Comparison of ENCODE assay signal across 8 cellular contexts in the genomic region with DNA sequence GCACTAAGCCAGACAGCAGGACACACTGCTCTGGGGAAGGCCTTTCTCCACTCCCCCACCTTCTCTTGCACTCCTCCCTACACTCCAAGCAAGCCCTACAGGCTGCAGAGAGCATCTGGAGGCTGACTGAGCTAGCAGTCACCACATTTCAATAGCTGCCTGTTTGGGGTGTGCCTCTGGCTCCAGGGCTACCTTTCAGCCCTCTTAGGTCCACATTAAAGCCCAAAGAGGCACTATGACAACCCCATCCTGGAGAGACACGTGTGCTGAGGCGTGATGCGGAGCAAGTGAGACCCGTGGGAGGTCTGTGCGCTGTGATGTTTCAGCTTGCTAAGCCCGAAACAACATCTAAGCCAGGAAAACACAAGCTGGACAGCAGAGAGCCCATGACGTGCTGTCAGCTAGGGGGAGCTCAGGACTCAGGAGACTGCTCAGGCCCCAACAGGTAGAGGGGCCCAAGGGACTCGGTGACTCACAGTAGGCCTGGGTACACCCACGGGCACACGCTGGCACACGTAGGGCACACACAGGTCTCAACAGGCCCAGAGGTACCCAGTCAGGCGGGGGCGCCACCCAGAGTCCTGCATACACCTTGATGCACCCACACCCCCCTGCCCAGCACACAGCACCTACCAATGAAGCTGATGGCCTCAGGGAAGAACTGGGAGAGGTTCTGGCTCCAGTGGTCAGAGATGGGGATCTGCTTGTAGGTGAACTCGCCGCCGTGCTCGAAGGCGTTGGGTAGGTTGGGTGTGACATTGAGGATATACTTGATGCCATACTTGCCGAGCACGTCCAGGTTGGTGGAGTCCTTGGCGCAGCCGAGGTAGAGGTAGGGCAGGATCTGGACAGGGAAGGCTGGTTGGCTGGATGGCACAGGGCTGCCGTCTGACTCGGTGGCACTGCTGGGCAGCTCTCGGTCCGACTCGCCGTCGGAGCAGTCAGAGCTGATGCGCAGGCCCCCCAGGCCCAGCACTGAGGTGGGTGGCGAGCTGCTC. TPM values are rescaled to one million over a fixed set of nuclear protein-coding genes. Genes with fewer than 3 reads are reported as not detected.
DNase-seq lines count a peak whose midpoint lies in the region; ATAC-seq and TF ChIP-seq lines count a peak whose summit lies in the region.

No MANE protein-coding gene starts in this region.

- no peak overlapping the region for H3K4me3 ChIP-seq in HEK293 (ENCODE audit: low read depth, low read length)
- H3K4me3 ChIP-seq in tibial artery, result peak overlapping the region; percentile 72 to 81

- TF ChIP-seq CTCF in HEK293 (tag by site-specific recombination; IDR thresholded peaks at IDR 0.05), result no peak
- no peak for TF ChIP-seq CTCF in nephron progenitor cell (IDR thresholded peaks at IDR 0.05)
- TF ChIP-seq CTCF in tibial artery (IDR thresholded peaks at IDR 0.05), result peak in 1 of 2 experiments; percentile 27

- H3K9me3 Mint-ChIP-seq in activated CD4-positive, alpha-beta T cell treated with anti-CD3 and anti-CD28 coated beads for 36 hours (ENCODE audit: low read depth), result no peaks in the 10 kb centered on the region
- no peaks in the 10 kb centered on the region for H3K9me3 Mint-ChIP-seq in effector memory CD8-positive, alpha-beta T cell
- H3K9me3 Mint-ChIP-seq in nephron progenitor cell, result no peaks in the 10 kb centered on the region

- ATAC-seq in activated CD4-positive, alpha-beta T cell treated with anti-CD3 and anti-CD28 coated beads for 36 hours, result peak; percentile 20
- ATAC-seq in effector memory CD8-positive, alpha-beta T cell (replicated peaks), result no peak
- no peak for ATAC-seq in GM21717 (IDR thresholded peaks at IDR 0.05; ENCODE audit: unreplicated experiment)

- no peak overlapping the region for H3K27ac ChIP-seq in HEK293 (ENCODE audit: extremely low read depth, low read depth, low read length)
- H3K27ac ChIP-seq in tibial artery, result peak overlapping the region; percentile 81 to 95

- peak overlapping the region; percentile 95 for H3K27ac Mint-ChIP-seq in activated CD4-positive, alpha-beta T cell treated with anti-CD3 and anti-CD28 coated beads for 36 hours
- peak overlapping the region; percentile 94 to 96 for H3K27ac Mint-ChIP-seq in effector memory CD8-positive, alpha-beta T cell
- H3K27ac Mint-ChIP-seq in nephron progenitor cell, result peak overlapping the region; percentile 97

- peaks cover 0 to 58% of the 10 kb centered on the region in 2 experiments; a peak in 1 of 3 replicates for H3K36me3 ChIP-seq in HEK293 (ENCODE audit: control insufficient read depth in 2 of 2, insufficient read depth in 1 of 2, low read length in 2 of 2)
- H3K36me3 ChIP-seq in tibial artery, result peaks cover 36 to 54% (median 38%) of the 10 kb centered on the region in 3 donors

- H3K9me3 ChIP-seq in HEK293 (ENCODE audit: control insufficient read depth, insufficient read depth, low read depth, low read length) (no peaks in the 10 kb centered on the region), tibial artery (no peaks in the 10 kb centered on the region)

- peaks cover 55% of the 10 kb centered on the region for H3K4me1 Mint-ChIP-seq in activated CD4-positive, alpha-beta T cell treated with anti-CD3 and anti-CD28 coated beads for 36 hours
- H3K4me1 Mint-ChIP-seq in effector memory CD8-positive, alpha-beta T cell (ENCODE audit: low read depth in 2 of 2), result peaks cover 48 to 62% of the 10 kb centered on the region in 2 donors
- peaks cover 41% of the 10 kb centered on the region for H3K4me1 Mint-ChIP-seq in nephron progenitor cell

- peak overlapping the region; percentile 86 for H3K4me3 Mint-ChIP-seq in activated CD4-positive, alpha-beta T cell treated with anti-CD3 and anti-CD28 coated beads for 36 hours
- peak overlapping the region; percentile 91 to 96 for H3K4me3 Mint-ChIP-seq in effector memory CD8-positive, alpha-beta T cell
- peak overlapping the region; percentile 76 for H3K4me3 Mint-ChIP-seq in nephron progenitor cell

- POLR2A ChIA-PET in HEK293 (lab: Yijun Ruan, JAX), result interaction anchor here (1.5 kb wide), 1 partner anchor 41 kb away, joined by 8 read pairs; no protein-coding TSS in a partner anchor
- POLR2A ChIA-PET in activated CD4-positive, alpha-beta T cell treated with anti-CD3 and anti-CD28 coated beads for 36 hours (lab: Charles Lee), result interaction anchor here (0.6 to 1.1 kb wide), 7 partner anchors 14 to 285 kb away, joined by 3 to 6 read pairs (median 3); partner anchors contain the start of gene WDR82

- peak; percentile 73 for DNase-seq in activated CD4-positive, alpha-beta T cell treated with anti-CD3 and anti-CD28 coated beads for 36 hours
- peak in 1 of 3 experiments; percentile 17 for DNase-seq in effector memory CD8-positive, alpha-beta T cell
- DNase-seq in nephron progenitor cell, result no peak
- DNase-seq in tibial artery, result peak; percentile 45 to 78
- no peak for DNase-seq in middle frontal gyrus (ENCODE audit: extremely low spot score, low spot score)
- DNase-seq in NCI-H1930 (lab: John Stamatoyannopoulos, UW), result no peak

- intact Hi-C loops in activated CD4-positive, alpha-beta T cell treated with anti-CD3 and anti-CD28 coated beads for 36 hours (cut with DNase I, micrococcal nuclease), result loop anchor here (1.0 to 5.0 kb wide), 3 partner anchors 69 to 91 kb away; no protein-coding TSS in a partner anchor
- intact Hi-C loops in tibial artery (cut with DNase I; ENCODE audit: low total_unique reads), result loop anchor here (2.0 to 5.0 kb wide), 2 partner anchors 35 to 51 kb away; no protein-coding TSS in a partner anchor

- no peaks in the 10 kb centered on the region for H3K27me3 ChIP-seq in tibial artery

- H3K4me1 ChIP-seq in HEK293 (ENCODE audit: control insufficient read depth, insufficient read depth, low read length), result peaks cover 4% of the 10 kb centered on the region; the same call in 1 of the 2 replicates
- peaks cover 5 to 72% (median 60%) of the 10 kb centered on the region in 4 donors for H3K4me1 ChIP-seq in tibial artery

- H3K27me3 Mint-ChIP-seq in activated CD4-positive, alpha-beta T cell treated with anti-CD3 and anti-CD28 coated beads for 36 hours, result no peaks in the 10 kb centered on the region
- no peaks in the 10 kb centered on the region for H3K27me3 Mint-ChIP-seq in effector memory CD8-positive, alpha-beta T cell
- no peaks in the 10 kb centered on the region for H3K27me3 Mint-ChIP-seq in nephron progenitor cell (ENCODE audit: low read depth, poor library complexity)

- CTCF ChIA-PET in HEK293 (lab: Yijun Ruan, JAX), result interaction anchor here (0.6 to 4.1 kb wide), 12 partner anchors 8 to 387 kb away, joined by 3 to 24 read pairs (median 4); partner anchors contain the start of gene PARP3
- CTCF ChIA-PET in activated CD4-positive, alpha-beta T cell treated with anti-CD3 and anti-CD28 coated beads for 36 hours (lab: Charles Lee), result interaction anchor here (0.5 to 3.6 kb wide), 19 partner anchors 9 to 510 kb away, joined by 3 to 30 read pairs (median 4); partner anchors contain the start of genes ABHD14B, ACY1, POC1A and RPL29

- peaks cover 34% of the 10 kb centered on the region for H3K36me3 Mint-ChIP-seq in activated CD4-positive, alpha-beta T cell treated with anti-CD3 and anti-CD28 coated beads for 36 hours (ENCODE audit: low read depth)
- H3K36me3 Mint-ChIP-seq in effector memory CD8-positive, alpha-beta T cell (ENCODE audit: insufficient read depth), result peaks cover 73% of the 10 kb centered on the region
- H3K36me3 Mint-ChIP-seq in nephron progenitor cell (ENCODE audit: low read depth), result peaks cover 24% of the 10 kb centered on the region

TF ChIP-seq in HEK293, 187 proteins besides CTCF, POLR2A, EP300 and RAD21 (continues in another document):
- TF ChIP-seq ZNF600 (tag by site-specific recombination; IDR thresholded peaks at IDR 0.05) (peak; percentile 36; the same call in 1 of the 2 replicates), ZNF658 (tag by site-specific recombination; IDR thresholded peaks at IDR 0.05) (no peak), REST (tag by site-specific recombination; IDR thresholded peaks at IDR 0.05) (peak; percentile 76)
- TF ChIP-seq, protein P1, sequence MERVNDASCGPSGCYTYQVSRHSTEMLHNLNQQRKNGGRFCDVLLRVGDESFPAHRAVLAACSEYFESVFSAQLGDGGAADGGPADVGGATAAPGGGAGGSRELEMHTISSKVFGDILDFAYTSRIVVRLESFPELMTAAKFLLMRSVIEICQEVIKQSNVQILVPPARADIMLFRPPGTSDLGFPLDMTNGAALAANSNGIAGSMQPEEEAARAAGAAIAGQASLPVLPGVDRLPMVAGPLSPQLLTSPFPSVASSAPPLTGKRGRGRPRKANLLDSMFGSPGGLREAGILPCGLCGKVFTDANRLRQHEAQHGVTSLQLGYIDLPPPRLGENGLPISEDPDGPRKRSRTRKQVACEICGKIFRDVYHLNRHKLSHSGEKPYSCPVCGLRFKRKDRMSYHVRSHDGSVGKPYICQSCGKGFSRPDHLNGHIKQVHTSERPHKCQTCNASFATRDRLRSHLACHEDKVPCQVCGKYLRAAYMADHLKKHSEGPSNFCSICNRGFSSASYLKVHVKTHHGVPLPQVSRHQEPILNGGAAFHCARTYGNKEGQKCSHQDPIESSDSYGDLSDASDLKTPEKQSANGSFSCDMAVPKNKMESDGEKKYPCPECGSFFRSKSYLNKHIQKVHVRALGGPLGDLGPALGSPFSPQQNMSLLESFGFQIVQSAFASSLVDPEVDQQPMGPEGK (tag by site-specific recombination; IDR thresholded peaks at IDR 0.05), result peak; percentile 44

RNA-seq across cellular contexts. Expression of gene DUSP7, which starts 2.8 kb away (rescaled TPM):
- 10 to 100 TPM; 17.1 to 20.3 TPM for total RNA-seq in activated CD4-positive, alpha-beta T cell treated with anti-CD3 and anti-CD28 coated beads for 36 hours

RNA-seq across cellular contexts. Expression of gene RPL29, which starts 57.9 kb away (rescaled TPM):
- total RNA-seq in activated CD4-positive, alpha-beta T cell treated with anti-CD3 and anti-CD28 coated beads for 36 hours, result 1,000 to 10,000 TPM; 1,975 to 2,071 TPM

Comparison
In these comparisons a context has a peak if more than half of its experiments do, and no peak if none do; other contexts are left out.
1. DNase-seq: peak in activated CD4-positive, alpha-beta T cell treated with anti-CD3 and anti-CD28 coated beads for 36 hours (single experiment) and tibial artery (2 of 2); none in nephron progenitor cell (single experiment), middle frontal gyrus (single experiment) and NCI-H1930 (0 of 2).
2. Peak in every context shown above with its lines, with median percentiles within 50 percentile points of each other: H3K27ac Mint-ChIP-seq and H3K4me3 Mint-ChIP-seq.